ENCODE assay signal across 21 cellular contexts in the genomic region with DNA sequence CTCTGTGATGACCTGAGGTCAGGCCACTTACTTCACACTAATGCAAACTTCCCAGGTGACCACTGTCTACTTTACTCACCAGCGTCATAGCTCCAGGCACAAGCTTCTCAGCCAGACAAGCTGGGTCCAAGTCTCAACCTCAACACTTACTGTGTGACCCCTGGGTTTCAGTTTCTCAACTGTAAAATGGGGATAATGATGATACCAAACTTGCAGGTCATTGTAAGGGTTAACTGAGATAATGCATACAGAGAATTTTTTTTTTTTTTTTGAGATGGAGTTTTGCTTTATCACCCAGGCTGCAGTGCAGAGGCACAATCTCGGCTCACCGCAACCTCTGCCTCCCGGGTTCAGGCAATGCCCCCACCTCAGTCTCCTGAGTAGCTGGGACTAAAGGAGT.
"Had no signal": no experiment of that assay in that cellular context is flagged by ENCODE, and none has a peak within 500 bp of the region (broad histone marks: within the 10 kb centered on the region; RNA-seq: fewer than 3 reads in every experiment).

No MANE protein-coding gene starts in this region.

- DNase-seq: Karpas-422, KG1, MG63, NCI-H1092, NCI-H1105 treated with DMSO at 0.1 percent for 48 hours, NCI-H1417 treated with DMSO at 0.1 percent for 48 hours, NCI-H146, NCI-H1694 treated with DMSO at 0.1 percent for 48 hours, NCI-H1930, NCI-H2081, NCI-H2107, NCI-H226, NCI-H446, NCI-H510A, NCI-H524 treated with DMSO at 0.1 percent for 48 hours, NCI-H774, SHP77 treated with DMSO at 0.1 percent for 48 hours, SJCRH30 had no signal

- H3K36me3 ChIP-seq: SJCRH30 had no signal

- H3K9me3 ChIP-seq: MG63, SJCRH30 had no signal

- ATAC-seq: Panc1, Right ventricle myocardium inferior, SK-N-SH treated with all-trans-retinoic acid at 6 μM for 48 hours had no signal

- H3K4me3 ChIP-seq: MG63, SJCRH30 had no signal

- H3K27me3 ChIP-seq: MG63, SJCRH30 had no signal

- H3K27ac ChIP-seq: SJCRH30 had no signal

- H3K4me1 ChIP-seq: SJCRH30 had no signal
